In genomic region chr15:50959717-50960116, GRCh38 we compare ENCODE assay signal across 29 cellular contexts.
"Had no signal": no experiment of that assay in that cellular context is flagged by ENCODE, and none has a peak within 500 bp of the region (broad histone marks: within the 10 kb centered on the region; RNA-seq: fewer than 3 reads in every experiment).

No MANE protein-coding gene starts in this region.

- H3K27me3 ChIP-seq: ascending aorta, cardiac muscle cell, colonic mucosa, Peyer's patch, SJSA1 had no signal

- H3K9ac ChIP-seq: SK-N-SH had no signal

- H3K4me2 ChIP-seq: SK-N-SH had no signal

- H3K4me3 ChIP-seq: ascending aorta, cardiac muscle cell, colonic mucosa, Peyer's patch, SJSA1 had no signal

- H3K9me3 ChIP-seq: colonic mucosa, Peyer's patch had no signal

- H3K4me1 ChIP-seq: ascending aorta, colonic mucosa, Peyer's patch, SJSA1 had no signal

- H3K36me3 ChIP-seq: colonic mucosa had no signal

- ATAC-seq: activated CD8-positive, alpha-beta T cell treated with anti-CD3 and anti-CD28 coated beads for 36 hours; activated T-cell treated with anti-CD3 and anti-CD28 coated beads, Interleukin-2, amount 50 U/mL, for 72 hours; PC-3 had no signal

- DNase-seq: activated B cell treated with CpG ODN at 0.5 μM for 24 hours; activated CD4-positive, alpha-beta T cell treated with anti-CD3 and anti-CD28 coated beads for 1 hour; activated CD4-positive, alpha-beta T cell treated with anti-CD3 and anti-CD28 coated beads for 48 hours; activated CD8-positive, alpha-beta T cell treated with anti-CD3 and anti-CD28 coated beads for 36 hours; activated gamma-delta T cell; activated naive CD4-positive, alpha-beta T cell treated with Interleukin-2 at 50 U/mL for 16 hours; activated naive CD8-positive, alpha-beta T cell treated with anti-CD3 and anti-CD28 coated beads, Interleukin-2, amount 10 ng/mL, durations not matched to agents 7 days and 5 days; activated T-cell treated with anti-CD3 and anti-CD28 coated beads, Interleukin-2, amount 50 U/mL, for 1 hour; activated T-cell treated with anti-CD3 and anti-CD28 coated beads, Interleukin-2, amount 50 U/mL, for 72 hours; amygdala; colonic mucosa; NCI-H1092 treated with DMSO at 0.1 percent for 48 hours; NCI-H1417; NCI-H187 treated with DMSO at 0.1 percent for 48 hours; NCI-H2081; NCI-H226; NCI-H446 treated with DMSO at 0.1 percent for 48 hours; NCI-H524; NCI-H69; NCI-H82; PC-3; Peyer's patch; RPMI8226; SHP77 treated with DMSO at 0.1 percent for 48 hours; SK-N-SH had no signal

- H3K9me2 ChIP-seq: SK-N-SH had no signal

- H3K27ac ChIP-seq: ascending aorta, cardiac muscle cell, colonic mucosa, Peyer's patch, SJSA1, VCaP had no signal
